ENCODE assay signal across 24 cellular contexts in the genomic region with DNA sequence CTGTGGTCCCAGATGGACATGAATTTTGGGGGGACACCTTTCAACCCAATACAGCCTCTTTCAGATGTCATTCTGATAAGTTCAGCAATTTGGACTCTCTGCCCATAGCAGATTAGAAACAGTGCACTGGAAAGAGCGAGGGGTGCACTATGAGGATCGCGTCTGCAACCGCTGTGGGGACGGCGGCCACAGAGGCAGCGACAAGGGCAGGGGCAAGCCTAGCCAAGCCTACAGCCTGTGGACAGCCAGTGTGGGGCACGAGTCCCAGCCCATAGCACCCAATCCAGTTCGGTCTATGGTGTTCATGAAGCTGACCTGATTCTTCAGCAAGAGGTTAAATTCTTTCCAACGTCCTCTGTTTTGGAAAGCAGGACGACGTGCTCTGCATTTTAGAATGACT. TPM values are rescaled to one million over a fixed set of nuclear protein-coding genes. Genes with fewer than 3 reads are reported as not detected.
A peak's percentile ranks its signal among the peaks of the same experiment; 100 is the strongest.
DNase-seq lines count a peak whose midpoint lies in the region; ATAC-seq and TF ChIP-seq lines count a peak whose summit lies in the region.
"Had no signal": no experiment of that assay in that cellular context is flagged by ENCODE, and none has a peak within 500 bp of the region (broad histone marks: within the 10 kb centered on the region; RNA-seq: fewer than 3 reads in every experiment).

No MANE protein-coding gene starts in this region.

- H3K27ac ChIP-seq in IMR-90 (ENCODE audit: insufficient read depth, low read length) (no peak overlapping the region), mesenchymal stem cell (ENCODE audit: low read length, poor library complexity, severe bottlenecking) (no peak overlapping the region)
- H3K27ac ChIP-seq: 22Rv1, BLaER1 had no signal

- H2AFZ ChIP-seq in IMR-90 (replicated peaks; ENCODE audit: low read length, poor library complexity) (peak overlapping the region; percentile 56), mesenchymal stem cell (ENCODE audit: low read depth, low read length) (no peak overlapping the region)

- no peaks in the 10 kb centered on the region for H3K4me1 ChIP-seq in IMR-90 (ENCODE audit: control insufficient read depth, insufficient read depth, low read length)
- H3K4me1 ChIP-seq in mesenchymal stem cell (ENCODE audit: control insufficient read depth, insufficient read depth, low read depth, low read length), result no peaks in the 10 kb centered on the region
- H3K4me1 ChIP-seq: BE2C, BLaER1 had no signal

- no peak for ATAC-seq in IMR-90 (ENCODE audit: low read depth)
- ATAC-seq: GM12878 had no signal

- H4K8ac ChIP-seq in IMR-90 (ENCODE audit: low read depth in 2 of 2, low read length in 2 of 2) (no peak overlapping the region), mesenchymal stem cell (ENCODE audit: low read length) (no peak overlapping the region)

- WGBS in IMR-90 (ENCODE audit: extremely low coverage in 2 of 2, insufficient read length in 1 of 2), 2 experiments, result 94% methylated on average over 7 of the region's 12 CpGs; no CpG with 5 or more reads in 1 of the 2 experiments
- WGBS in mesenchymal stem cell, result 91% methylated on average over 12 of the region's 12 CpGs

- no peaks in the 10 kb centered on the region for H3K9me1 ChIP-seq in IMR-90 (ENCODE audit: insufficient read depth, low read length)

- H4K20me1 ChIP-seq in IMR-90 (ENCODE audit: insufficient read depth, low read length), result no peaks in the 10 kb centered on the region
- H4K20me1 ChIP-seq: BLaER1 had no signal

- H2AK5ac ChIP-seq in IMR-90 (ENCODE audit: low read depth, low read length), result no peak overlapping the region
- H2AK5ac ChIP-seq in mesenchymal stem cell (ENCODE audit: low read length, severe bottlenecking), result no peak overlapping the region

- no peak overlapping the region for H3K56ac ChIP-seq in IMR-90 (ENCODE audit: extremely low read depth, insufficient read depth, low read length)

- no peak overlapping the region for H3K9ac ChIP-seq in IMR-90 (ENCODE audit: low read depth, low read length)
- H3K9ac ChIP-seq in mesenchymal stem cell (ENCODE audit: low read length), result no peak overlapping the region
- H3K9ac ChIP-seq: BLaER1 had no signal

- H3K14ac ChIP-seq in IMR-90 (replicated peaks; ENCODE audit: low read depth, low read length) (no peak overlapping the region), mesenchymal stem cell (ENCODE audit: low read length in 2 of 2) (no peak overlapping the region)

- H2BK5ac ChIP-seq in IMR-90 (ENCODE audit: low read depth, low read length, poor library complexity, severe bottlenecking) (no peak overlapping the region), mesenchymal stem cell (ENCODE audit: low read depth, low read length, poor library complexity, severe bottlenecking) (no peak overlapping the region)

- DNase-seq in IMR-90 (no peak), glutamatergic neuron (no peak), posterior vena cava (ENCODE audit: low spot score) (peak; percentile 56), mesenchymal stem cell (no peak), MCF 10A (ENCODE audit: unreplicated experiment) (no peak)
- no peak for DNase-seq in activated CD8-positive, alpha-beta memory T cell treated with anti-CD3 and anti-CD28 coated beads, Interleukin-2, amount 50 U/mL, for 4 hours
- DNase-seq: ACHN; C1 segment of cervical spinal cord; CD4-positive, alpha-beta memory T cell; CD4-positive, CD25-positive, alpha-beta regulatory T cell; CD8-positive, alpha-beta memory T cell; COR-L47; DMS 273 treated with DMSO at 0.1 percent for 48 hours; DMS153; DMS53; DMS79; DND-41; EL; GDM1 had no signal

- H2AK9ac ChIP-seq in IMR-90 (replicated peaks; ENCODE audit: low read depth, low read length, poor library complexity), result no peak overlapping the region

- BruUV-seq in IMR-90 (replicated peaks; lab: Mats Ljungman, UMichigan) (no TSS peak), MCF 10A (replicated peaks; lab: Mats Ljungman, UMichigan) (no TSS peak)

- H3K4ac ChIP-seq in IMR-90 (ENCODE audit: low read depth, low read length), result no peak overlapping the region
- no peak overlapping the region for H3K4ac ChIP-seq in mesenchymal stem cell (ENCODE audit: low read depth in 1 of 2, low read length in 2 of 2)

- H3K36me3 ChIP-seq in IMR-90 (ENCODE audit: control insufficient read depth, insufficient read depth, low read length) (no peaks in the 10 kb centered on the region), mesenchymal stem cell (ENCODE audit: control insufficient read depth in 1 of 2, insufficient read depth in 2 of 2, low read depth in 1 of 2, low read length in 2 of 2) (no peaks in the 10 kb centered on the region)
- H3K36me3 ChIP-seq: BE2C, BLaER1 had no signal

- H2BK120ac ChIP-seq in IMR-90 (ENCODE audit: low read depth, low read length), result no peak overlapping the region
- no peak overlapping the region for H2BK120ac ChIP-seq in mesenchymal stem cell (ENCODE audit: low read depth, low read length)

- H3K9me3 Mint-ChIP-seq in glutamatergic neuron (ENCODE audit: unreplicated experiment), result no peaks in the 10 kb centered on the region
- H3K9me3 Mint-ChIP-seq in MCF 10A (ENCODE audit: unreplicated experiment), result peaks cover 9% of the 10 kb centered on the region

- H3K36me3 Mint-ChIP-seq in glutamatergic neuron (ENCODE audit: unreplicated experiment) (no peaks in the 10 kb centered on the region), MCF 10A (ENCODE audit: insufficient read depth, unreplicated experiment) (peaks cover 5% of the 10 kb centered on the region)
- H3K36me3 Mint-ChIP-seq: CD14-positive monocyte; CD4-positive, alpha-beta memory T cell; CD4-positive, CD25-positive, alpha-beta regulatory T cell had no signal

- no peak overlapping the region for H3K4me3 Mint-ChIP-seq in glutamatergic neuron (ENCODE audit: unreplicated experiment)
- H3K4me3 Mint-ChIP-seq in MCF 10A (ENCODE audit: unreplicated experiment), result no peak overlapping the region
- H3K4me3 Mint-ChIP-seq: CD14-positive monocyte; CD4-positive, alpha-beta memory T cell; CD4-positive, CD25-positive, alpha-beta regulatory T cell; CD8-positive, alpha-beta memory T cell had no signal

- intact Hi-C loops in IMR-90 (cut with micrococcal nuclease) (no loop called here), posterior vena cava (cut with DNase I) (no loop called here), MCF 10A (cut with micrococcal nuclease) (no loop called here)

- H3K4me2 ChIP-seq in IMR-90 (ENCODE audit: low read depth, low read length) (no peak overlapping the region), mesenchymal stem cell (ENCODE audit: low read length, poor library complexity, severe bottlenecking) (no peak overlapping the region)
- H3K4me2 ChIP-seq: BLaER1 had no signal

- POLR2A ChIA-PET in IMR-90 (lab: Charles Lee; ENCODE audit: unreplicated experiment) (no interaction called here), MCF 10A (lab: Yijun Ruan, JAX) (no interaction called here)

- CTCF ChIA-PET in IMR-90 (lab: Yijun Ruan, JAX), result interaction anchor here (1.1 kb wide), 1 partner anchor 18 kb away, joined by 3 read pairs; no protein-coding TSS in a partner anchor
- CTCF ChIA-PET in MCF 10A (lab: Yijun Ruan, JAX), result interaction anchor here (1.1 to 1.2 kb wide), 2 partner anchors 12 to 41 kb away, joined by 3 read pairs; no protein-coding TSS in a partner anchor

- H3K9me3 ChIP-seq in IMR-90 (ENCODE audit: control insufficient read depth, insufficient read depth, low read length), result peaks cover 5% of the 10 kb centered on the region; the same call in 1 of the 2 replicates
- peaks cover 8% of the 10 kb centered on the region for H3K9me3 ChIP-seq in mesenchymal stem cell (ENCODE audit: control insufficient read depth, low read length)
- H3K9me3 ChIP-seq: BE2C had no signal

- H3K27ac Mint-ChIP-seq in glutamatergic neuron (ENCODE audit: unreplicated experiment), result peak overlapping the region; percentile 33
- no peak overlapping the region for H3K27ac Mint-ChIP-seq in MCF 10A (ENCODE audit: low read depth, unreplicated experiment)
- H3K27ac Mint-ChIP-seq: CD14-positive monocyte; CD4-positive, alpha-beta memory T cell; CD4-positive, CD25-positive, alpha-beta regulatory T cell had no signal

- H4K91ac ChIP-seq in IMR-90 (ENCODE audit: insufficient read depth, low read depth, low read length) (no peak overlapping the region), mesenchymal stem cell (ENCODE audit: low read length) (no peak overlapping the region)

- H3K4me3 ChIP-seq in IMR-90 (ENCODE audit: insufficient read depth, low read depth, low read length) (no peak overlapping the region), mesenchymal stem cell (ENCODE audit: insufficient read depth in 1 of 2, low read depth in 1 of 2, low read length in 2 of 2) (no peak overlapping the region)
- H3K4me3 ChIP-seq: BLaER1, GM12878 had no signal

- H2BK15ac ChIP-seq in IMR-90 (ENCODE audit: low read depth, low read length), result no peak overlapping the region
- no peak overlapping the region for H2BK15ac ChIP-seq in mesenchymal stem cell (ENCODE audit: low read depth, poor library complexity, severe bottlenecking)

- TF ChIP-seq CTCF in IMR-90 (conservative IDR thresholded peaks at IDR 0.05; ENCODE audit: low read depth, low read length) (no peak), glutamatergic neuron (IDR thresholded peaks at IDR 0.05; ENCODE audit: partially characterized antibody, unreplicated experiment) (no peak), MCF 10A (IDR thresholded peaks at IDR 0.05; ENCODE audit: unreplicated experiment) (no peak)

- no peak overlapping the region for H2BK20ac ChIP-seq in IMR-90 (ENCODE audit: low read depth, low read length)

- dilution Hi-C loops in IMR-90 (cut with HindIII; ENCODE audit: low sequenced_read_pairs, unreplicated experiment), result no loop called here

- H3K23ac ChIP-seq in IMR-90 (ENCODE audit: low read depth, low read length), result no peak overlapping the region
- H3K23ac ChIP-seq in mesenchymal stem cell (ENCODE audit: low read length in 2 of 2), result no peak overlapping the region

- no peak overlapping the region for H2BK12ac ChIP-seq in mesenchymal stem cell (ENCODE audit: low read length in 2 of 2)

- H3K27me3 ChIP-seq in IMR-90 (ENCODE audit: control insufficient read depth, insufficient read depth, low read length) (peaks cover 59% of the 10 kb centered on the region), mesenchymal stem cell (ENCODE audit: control insufficient read depth in 1 of 2, insufficient read depth in 1 of 2, low read length in 2 of 2) (peaks cover 48 to 74% of the 10 kb centered on the region in 2 experiments)
- H3K27me3 ChIP-seq: BE2C, BLaER1 had no signal

- peaks cover 11% of the 10 kb centered on the region for H3K4me1 Mint-ChIP-seq in glutamatergic neuron (ENCODE audit: low read depth, unreplicated experiment)
- H3K4me1 Mint-ChIP-seq in MCF 10A (ENCODE audit: insufficient read depth, unreplicated experiment), result no peaks in the 10 kb centered on the region
- H3K4me1 Mint-ChIP-seq: CD14-positive monocyte; CD4-positive, alpha-beta memory T cell; CD4-positive, CD25-positive, alpha-beta regulatory T cell; CD8-positive, alpha-beta memory T cell had no signal

- no peak for TF ChIP-seq POLR2A in IMR-90 (IDR thresholded peaks at IDR 0.05; ENCODE audit: low read depth, low read length)

- no peak overlapping the region for H4K5ac ChIP-seq in IMR-90 (ENCODE audit: low read depth, low read length)

- no peak for TF ChIP-seq RAD21 in IMR-90 (IDR thresholded peaks at IDR 0.05; ENCODE audit: low read length)

- H3K18ac ChIP-seq in IMR-90 (ENCODE audit: low read depth, low read length), result no peak overlapping the region
- no peak overlapping the region for H3K18ac ChIP-seq in mesenchymal stem cell (ENCODE audit: low read depth in 1 of 2, low read length in 2 of 2)

- in situ Hi-C loops in IMR-90 (cut with MboI; ENCODE audit: low sequenced_read_pairs), result no loop called here

- H3K79me1 ChIP-seq in IMR-90 (ENCODE audit: low read depth in 1 of 2, low read length in 2 of 2) (no peaks in the 10 kb centered on the region), mesenchymal stem cell (replicated peaks; ENCODE audit: low read length, poor library complexity, severe bottlenecking) (no peaks in the 10 kb centered on the region)

- H3K27me3 Mint-ChIP-seq in glutamatergic neuron (ENCODE audit: unreplicated experiment), result peaks cover 3% of the 10 kb centered on the region
- H3K27me3 Mint-ChIP-seq in MCF 10A (ENCODE audit: insufficient read depth, unreplicated experiment), result peaks cover 34% of the 10 kb centered on the region

RNA-seq across cellular contexts. Expression of gene NSG1, which starts 9.7 kb away (rescaled TPM):
- total RNA-seq in IMR-90 (2012; rRNA removed) (0.56 and 0.72 TPM in 2 replicates), glutamatergic neuron (ENCODE audit: unreplicated experiment) (208 TPM), posterior vena cava (under 1 TPM; 0.42 to 0.57 TPM), MCF 10A (2022) (6.7 and 8.6 TPM in 2 replicates)
- polyA plus RNA-seq in IMR-90 (2012; rRNA removed), result 0.90 and 1.6 TPM in 2 replicates
- polyA plus RNA-seq in IMR-90 (2012; cell fraction: cytosol; rRNA removed), result 0.76 and 1.1 TPM in 2 replicates
- 0.25 and 0.38 TPM in 2 replicates for polyA plus RNA-seq in IMR-90 (2012; cell fraction: nucleus; rRNA removed; ENCODE audit: low replicate concordance)
- polyA plus RNA-seq in mesenchymal stem cell (2013, experiment 1 of 2), result 185 TPM
- 188 TPM for polyA plus RNA-seq in mesenchymal stem cell (2013, experiment 2 of 2)

Comparison
In these comparisons a context has a peak if more than half of its experiments do, and no peak if none do; other contexts are left out.
1. RNA of gene NSG1, which starts 9.7 kb away (total RNA-seq): 208 TPM in glutamatergic neuron (single experiment); 6.7 to 8.6 TPM in MCF 10A, 0.56 to 0.72 TPM in IMR-90 and 0.42 to 0.57 TPM in posterior vena cava; every median in the first group is over 10 times any median in the second.